ENCODE assay signal across 20 cellular contexts in the genomic region with DNA sequence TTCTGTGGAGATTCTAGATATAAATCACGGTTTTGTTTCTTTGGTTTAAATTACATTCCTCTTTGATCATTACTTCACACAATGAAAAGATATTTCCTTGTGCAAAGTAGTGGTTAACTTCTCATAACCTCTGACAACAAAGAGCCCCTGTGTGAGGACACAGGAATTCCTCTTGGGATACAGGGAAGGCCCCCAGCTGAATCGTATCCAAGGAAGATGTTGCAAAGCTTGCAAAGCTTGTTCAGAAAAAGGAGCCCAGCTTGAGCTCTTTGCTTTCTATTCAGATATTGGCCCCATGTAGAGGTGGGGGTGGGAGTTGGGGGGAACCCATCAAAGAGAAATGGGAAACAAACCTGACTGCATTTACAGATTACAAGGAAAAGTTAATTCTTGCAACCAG.
DNase-seq lines count a peak whose midpoint lies in the region; ATAC-seq and TF ChIP-seq lines count a peak whose summit lies in the region.
"Had no signal": no experiment of that assay in that cellular context is flagged by ENCODE, and none has a peak within 500 bp of the region (broad histone marks: within the 10 kb centered on the region; RNA-seq: fewer than 3 reads in every experiment).

No MANE protein-coding gene starts in this region.

- H3K79me1 ChIP-seq in mesenchymal stem cell (replicated peaks; ENCODE audit: low read length, poor library complexity, severe bottlenecking), result no peaks in the 10 kb centered on the region

- TF ChIP-seq POLR2A in body of pancreas (IDR thresholded peaks at IDR 0.05), result no peak

- H3K9ac ChIP-seq in iPS-18a (ENCODE audit: low read length) (no peak overlapping the region), mesenchymal stem cell (ENCODE audit: low read length) (no peak overlapping the region)
- H3K9ac ChIP-seq: KMS-11 had no signal

- no peak overlapping the region for H2BK120ac ChIP-seq in mesenchymal stem cell (ENCODE audit: low read depth, low read length)

- H3K4me1 ChIP-seq in body of pancreas (peaks cover 27% of the 10 kb centered on the region), iPS-18a (ENCODE audit: control insufficient read depth, low read depth, low read length) (peaks cover 31% of the 10 kb centered on the region), mesenchymal stem cell (ENCODE audit: control insufficient read depth, insufficient read depth, low read depth, low read length) (no peaks in the 10 kb centered on the region)

- H3K27me3 ChIP-seq in body of pancreas, result no peaks in the 10 kb centered on the region
- H3K27me3 ChIP-seq in iPS-18a (ENCODE audit: control insufficient read depth, insufficient read depth, low read length), result no peaks in the 10 kb centered on the region
- no peaks in the 10 kb centered on the region for H3K27me3 ChIP-seq in mesenchymal stem cell (ENCODE audit: control insufficient read depth in 1 of 2, insufficient read depth in 1 of 2, low read length in 2 of 2)
- H3K27me3 ChIP-seq: testis had no signal

- H3K14ac ChIP-seq in mesenchymal stem cell (ENCODE audit: low read length in 2 of 2), result no peak overlapping the region

- H3K27ac ChIP-seq in body of pancreas (peak overlapping the region in 2 of 4 donors; percentile 23 to 59), iPS-18a (ENCODE audit: low read length) (no peak overlapping the region), mesenchymal stem cell (ENCODE audit: low read length, poor library complexity, severe bottlenecking) (no peak overlapping the region)
- H3K27ac ChIP-seq: KMS-11, testis had no signal

- H2BK5ac ChIP-seq in mesenchymal stem cell (ENCODE audit: low read depth, low read length, poor library complexity, severe bottlenecking), result no peak overlapping the region

- H3K9me3 ChIP-seq in body of pancreas (no peaks in the 10 kb centered on the region), iPS-18a (ENCODE audit: control insufficient read depth, low read depth, low read length) (no peaks in the 10 kb centered on the region), mesenchymal stem cell (ENCODE audit: control insufficient read depth, low read length) (no peaks in the 10 kb centered on the region)
- H3K9me3 ChIP-seq: testis had no signal

- no peak overlapping the region for H3K4me2 ChIP-seq in mesenchymal stem cell (ENCODE audit: low read length, poor library complexity, severe bottlenecking)
- H3K4me2 ChIP-seq: KMS-11 had no signal

- DNase-seq in HuH-7 (ENCODE audit: low spot score) (peak; percentile 17), body of pancreas (peak in 1 of 4 donors; percentile 15), skeletal muscle cell (ENCODE audit: low read depth) (peak; percentile 10), mesenchymal stem cell (no peak), GM19240 (ENCODE audit: insufficient read length, low spot score) (no peak)
- DNase-seq: activated CD4-positive, CD25-positive, alpha-beta regulatory T cell; activated CD8-positive, alpha-beta T cell treated with anti-CD3 and anti-CD28 coated beads for 36 hours; activated gamma-delta T cell treated with Interleukin-2 at 50 U/mL for 16 hours; CD8-positive, alpha-beta T cell; immature natural killer cell; MV-4-11; NCI-H1930; NCI-H226; T-helper 9 cell; testis had no signal

- no peak overlapping the region for H2AFZ ChIP-seq in mesenchymal stem cell (ENCODE audit: low read depth, low read length)

- H3K36me3 ChIP-seq in body of pancreas (replicated peaks in 1 of 2; ENCODE audit: insufficient read depth in 1 of 2, low read depth in 2 of 2) (no peaks in the 10 kb centered on the region), iPS-18a (ENCODE audit: control insufficient read depth, low read depth, low read length) (no peaks in the 10 kb centered on the region), mesenchymal stem cell (ENCODE audit: control insufficient read depth in 1 of 2, insufficient read depth in 2 of 2, low read depth in 1 of 2, low read length in 2 of 2) (no peaks in the 10 kb centered on the region)

- no peak for TF ChIP-seq CTCF in body of pancreas (IDR thresholded peaks at IDR 0.05)

- H3K18ac ChIP-seq in mesenchymal stem cell (ENCODE audit: low read depth in 1 of 2, low read length in 2 of 2), result no peak overlapping the region

- H3K4me3 ChIP-seq in body of pancreas (no peak overlapping the region), iPS-18a (ENCODE audit: low read length) (peak overlapping the region; percentile 37), skeletal muscle cell (ENCODE audit: low read depth, low read length) (no peak overlapping the region), mesenchymal stem cell (ENCODE audit: insufficient read depth in 1 of 2, low read depth in 1 of 2, low read length in 2 of 2) (no peak overlapping the region)
- H3K4me3 ChIP-seq: testis had no signal

- no peak overlapping the region for H3K23ac ChIP-seq in mesenchymal stem cell (ENCODE audit: low read length in 2 of 2)

- H4K8ac ChIP-seq in mesenchymal stem cell (ENCODE audit: low read length), result no peak overlapping the region

- H3K4ac ChIP-seq in mesenchymal stem cell (ENCODE audit: low read depth in 1 of 2, low read length in 2 of 2), result no peak overlapping the region

- intact Hi-C loops in body of pancreas (cut with DNase I), result no loop called here

- no peak overlapping the region for H2BK12ac ChIP-seq in mesenchymal stem cell (ENCODE audit: low read length in 2 of 2)

- no peak overlapping the region for H2AK5ac ChIP-seq in mesenchymal stem cell (ENCODE audit: low read length, severe bottlenecking)

- peak; percentile 69 for ATAC-seq in body of pancreas
- ATAC-seq in esophagus mucosa, result no peak
- ATAC-seq: activated CD8-positive, alpha-beta T cell treated with anti-CD3 and anti-CD28 coated beads for 36 hours; CD8-positive, alpha-beta T cell; Panc1; stimulated activated effector memory CD8-positive, alpha-beta T cell treated with anti-CD3 and anti-CD28 coated beads, Interleukin-12 subunit alpha, Interleukin-12 subunit beta, amount 100 ng/mL, for 72 hours had no signal

- H2BK15ac ChIP-seq in mesenchymal stem cell (ENCODE audit: low read depth, poor library complexity, severe bottlenecking), result no peak overlapping the region

- 46 to 52% methylated on average over 2 of the region's 2 CpGs for WGBS in body of pancreas, 2 donors
- WGBS in mesenchymal stem cell, result 18% methylated on average over 1 of the region's 2 CpGs

- no peak overlapping the region for H4K91ac ChIP-seq in mesenchymal stem cell (ENCODE audit: low read length)

Comparison
In these comparisons a context has a peak if more than half of its experiments do, and no peak if none do; other contexts are left out.
1. DNase-seq: peak in HuH-7 (single experiment) and skeletal muscle cell (single experiment); none in mesenchymal stem cell (single experiment) and GM19240 (single experiment).